ENCODE assay signal across 19 cellular contexts in the genomic region with DNA sequence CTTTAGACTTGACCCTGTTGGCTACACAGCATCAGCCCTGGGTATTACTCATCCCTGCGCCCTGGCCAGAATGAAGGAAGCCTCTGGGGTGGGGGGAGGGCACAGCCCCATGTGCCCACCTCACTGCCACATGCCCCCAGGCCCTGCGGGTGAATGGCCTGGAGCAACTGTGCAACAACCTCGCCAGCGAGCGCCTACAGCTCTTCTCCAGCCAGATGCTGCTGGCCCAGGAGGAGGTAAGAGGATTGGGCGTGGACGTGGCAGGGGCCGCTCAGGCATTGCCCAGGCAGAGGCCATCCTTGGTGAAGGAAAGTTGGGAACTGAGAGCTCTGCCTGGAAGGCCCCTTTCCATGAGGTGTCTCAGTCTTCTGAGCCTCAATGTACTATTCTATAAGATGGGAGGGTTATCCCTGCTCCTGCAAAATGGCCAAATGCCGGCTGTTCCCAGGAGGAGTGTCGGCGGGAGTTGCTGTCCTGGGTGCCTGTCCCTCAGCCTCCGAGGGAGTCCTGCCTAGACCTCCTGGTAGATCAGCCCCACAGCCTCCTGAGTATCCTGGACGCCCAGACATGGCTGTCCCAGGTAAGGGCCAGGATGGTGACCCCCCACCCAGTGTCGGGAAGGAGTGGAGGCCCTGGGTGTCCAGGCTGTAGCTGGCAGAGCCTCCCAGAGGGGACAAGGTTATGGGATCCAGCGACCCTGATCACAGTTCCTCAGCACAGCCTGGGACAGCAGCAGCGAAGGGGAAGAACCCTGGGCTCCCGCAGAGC. TPM values are rescaled to one million over a fixed set of nuclear protein-coding genes. Genes with fewer than 3 reads are reported as not detected.
A peak's percentile ranks its signal among the peaks of the same experiment; 100 is the strongest.
DNase-seq lines count a peak whose midpoint lies in the region; ATAC-seq and TF ChIP-seq lines count a peak whose summit lies in the region.
"Had no signal": no experiment of that assay in that cellular context is flagged by ENCODE, and none has a peak within 500 bp of the region (broad histone marks: within the 10 kb centered on the region; RNA-seq: fewer than 3 reads in every experiment).

No MANE protein-coding gene starts in this region.

- H3K14ac ChIP-seq in IMR-90 (replicated peaks; ENCODE audit: low read depth, low read length) (no peak overlapping the region), neuronal stem cell (ENCODE audit: low read length) (no peak overlapping the region)

- no peak overlapping the region for H2BK20ac ChIP-seq in IMR-90 (ENCODE audit: low read depth, low read length)

- no peak overlapping the region for H2BK5ac ChIP-seq in IMR-90 (ENCODE audit: low read depth, low read length, poor library complexity, severe bottlenecking)
- H2BK5ac ChIP-seq in neuronal stem cell (ENCODE audit: low read length), result no peak overlapping the region

- no peak overlapping the region for H3K4me3 Mint-ChIP-seq in endodermal cell
- H3K4me3 Mint-ChIP-seq: CD4-positive, CD25-positive, alpha-beta regulatory T cell; IgD-negative memory B cell had no signal

- no peaks in the 10 kb centered on the region for H3K9me3 Mint-ChIP-seq in endodermal cell
- H3K9me3 Mint-ChIP-seq: CD4-positive, CD25-positive, alpha-beta regulatory T cell; CD8-positive, alpha-beta memory T cell; IgD-negative memory B cell had no signal

- H3K36me3 ChIP-seq in IMR-90 (ENCODE audit: control insufficient read depth, insufficient read depth, low read length) (no peaks in the 10 kb centered on the region), endodermal cell (ENCODE audit: control insufficient read depth, insufficient read depth, low read length) (no peaks in the 10 kb centered on the region), neuronal stem cell (replicated peaks in 1 of 2; ENCODE audit: control insufficient read depth in 2 of 2, insufficient read depth in 2 of 2, low read length in 2 of 2) (no peaks in the 10 kb centered on the region), PC-3 (ENCODE audit: low read depth, low read length) (no peaks in the 10 kb centered on the region)
- H3K36me3 ChIP-seq: BE2C had no signal

- no peaks in the 10 kb centered on the region for H3K9me2 ChIP-seq in PC-3 (replicated peaks; ENCODE audit: low read length)

- no peak overlapping the region for H3K27ac ChIP-seq in IMR-90 (ENCODE audit: insufficient read depth, low read length)
- no peak overlapping the region for H3K27ac ChIP-seq in endodermal cell (ENCODE audit: low read depth, low read length)
- no peak overlapping the region for H3K27ac ChIP-seq in neuronal stem cell (replicated peaks; ENCODE audit: low read length)
- H3K27ac ChIP-seq in PC-3 (ENCODE audit: low read length), result no peak overlapping the region
- H3K27ac ChIP-seq: HL-60 had no signal

- POLR2A ChIA-PET in IMR-90 (lab: Charles Lee; ENCODE audit: unreplicated experiment), result no interaction called here
- POLR2A ChIA-PET in PC-3 (lab: Charles Lee; ENCODE audit: unreplicated experiment), result no interaction called here

- H2AK5ac ChIP-seq in IMR-90 (ENCODE audit: low read depth, low read length), result no peak overlapping the region
- no peak overlapping the region for H2AK5ac ChIP-seq in neuronal stem cell (ENCODE audit: low read depth, low read length)

- dilution Hi-C loops in IMR-90 (cut with HindIII; ENCODE audit: low sequenced_read_pairs, unreplicated experiment), result no loop called here

- no peak overlapping the region for H3K18ac ChIP-seq in IMR-90 (ENCODE audit: low read depth, low read length)
- peak overlapping the region; percentile 16 for H3K18ac ChIP-seq in neuronal stem cell (ENCODE audit: low read length)

- H3K27me3 Mint-ChIP-seq in endodermal cell (ENCODE audit: insufficient read depth), result no peaks in the 10 kb centered on the region
- H3K27me3 Mint-ChIP-seq: CD4-positive, CD25-positive, alpha-beta regulatory T cell; CD8-positive, alpha-beta memory T cell; IgD-negative memory B cell had no signal

- H4K91ac ChIP-seq in IMR-90 (ENCODE audit: insufficient read depth, low read depth, low read length) (no peak overlapping the region), neuronal stem cell (ENCODE audit: low read depth, low read length, poor library complexity) (no peak overlapping the region)

- no peaks in the 10 kb centered on the region for H3K36me3 Mint-ChIP-seq in endodermal cell (ENCODE audit: low read depth)
- H3K36me3 Mint-ChIP-seq: CD4-positive, CD25-positive, alpha-beta regulatory T cell; CD8-positive, alpha-beta memory T cell; IgD-negative memory B cell had no signal

- no peaks in the 10 kb centered on the region for H3K9me3 ChIP-seq in IMR-90 (ENCODE audit: control insufficient read depth, insufficient read depth, low read length)
- no peaks in the 10 kb centered on the region for H3K9me3 ChIP-seq in endodermal cell (ENCODE audit: control insufficient read depth, low read length)
- H3K9me3 ChIP-seq in neuronal stem cell (replicated peaks in 1 of 2; ENCODE audit: control insufficient read depth in 2 of 2, insufficient read depth in 1 of 2, low read depth in 1 of 2, low read length in 2 of 2), result no peaks in the 10 kb centered on the region
- H3K9me3 ChIP-seq in PC-3 (ENCODE audit: low read length), result no peaks in the 10 kb centered on the region
- H3K9me3 ChIP-seq: BE2C had no signal

- no peak overlapping the region for H3K4me2 ChIP-seq in IMR-90 (ENCODE audit: low read depth, low read length)
- H3K4me2 ChIP-seq in neuronal stem cell (ENCODE audit: insufficient read depth, low read length, poor library complexity, severe bottlenecking), result no peak overlapping the region
- H3K4me2 ChIP-seq in PC-3 (ENCODE audit: low read length), result no peak overlapping the region

- no peak overlapping the region for H3K27ac Mint-ChIP-seq in endodermal cell
- H3K27ac Mint-ChIP-seq: CD4-positive, CD25-positive, alpha-beta regulatory T cell; IgD-negative memory B cell had no signal

- in situ Hi-C loops in IMR-90 (cut with MboI; ENCODE audit: low sequenced_read_pairs), result no loop called here

- H3K79me1 ChIP-seq in IMR-90 (ENCODE audit: low read depth in 1 of 2, low read length in 2 of 2) (no peaks in the 10 kb centered on the region), neuronal stem cell (ENCODE audit: low read depth, low read length) (peaks cover 3% of the 10 kb centered on the region)

- no peak for TF ChIP-seq RAD21 in IMR-90 (IDR thresholded peaks at IDR 0.05; ENCODE audit: low read length)

- H4K5ac ChIP-seq in IMR-90 (ENCODE audit: low read depth, low read length), result no peak overlapping the region

- H3K9me1 ChIP-seq in IMR-90 (ENCODE audit: insufficient read depth, low read length), result no peaks in the 10 kb centered on the region

- CTCF ChIA-PET in IMR-90 (lab: Yijun Ruan, JAX) (interaction anchor here (1.1 kb wide), 1 partner anchor 157 kb away, joined by 3 read pairs; no protein-coding TSS in a partner anchor), PC-3 (lab: Charles Lee) (interaction anchor here (0.8 kb wide), 1 partner anchor 12 kb away, joined by 3 read pairs; no protein-coding TSS in a partner anchor)

- no peak overlapping the region for H2BK12ac ChIP-seq in neuronal stem cell (ENCODE audit: low read length)

- H2AFZ ChIP-seq in IMR-90 (replicated peaks; ENCODE audit: low read length, poor library complexity) (peak overlapping the region; percentile 43), neuronal stem cell (ENCODE audit: low read length) (no peak overlapping the region), PC-3 (ENCODE audit: low read length) (no peak overlapping the region)

- intact Hi-C loops in IMR-90 (cut with micrococcal nuclease), result no loop called here
- intact Hi-C loops in PC-3 (cut with micrococcal nuclease), result no loop called here

- no peak overlapping the region for H3K23ac ChIP-seq in IMR-90 (ENCODE audit: low read depth, low read length)
- H3K23ac ChIP-seq in neuronal stem cell (ENCODE audit: low read depth, low read length, poor library complexity), result peak overlapping the region; percentile 94

- no peak overlapping the region for H3K4ac ChIP-seq in IMR-90 (ENCODE audit: low read depth, low read length)
- H3K4ac ChIP-seq in neuronal stem cell (ENCODE audit: low read length), result no peak overlapping the region

- no TSS peak for BruUV-seq in IMR-90 (replicated peaks; lab: Mats Ljungman, UMichigan)
- BruUV-seq in PC-3 (replicated peaks; lab: Mats Ljungman, UMichigan), result no TSS peak

- no peak overlapping the region for H3K56ac ChIP-seq in IMR-90 (ENCODE audit: extremely low read depth, insufficient read depth, low read length)

- no peaks in the 10 kb centered on the region for H3F3A ChIP-seq in PC-3 (ENCODE audit: low read length, unreplicated experiment)

- no peaks in the 10 kb centered on the region for H3K4me1 Mint-ChIP-seq in endodermal cell
- H3K4me1 Mint-ChIP-seq: CD8-positive, alpha-beta memory T cell had no signal

- H3K4me3 ChIP-seq in IMR-90 (ENCODE audit: insufficient read depth, low read depth, low read length) (no peak overlapping the region), endodermal cell (ENCODE audit: low read length) (no peak overlapping the region), neuronal stem cell (ENCODE audit: low read length in 2 of 2) (no peak overlapping the region), PC-3 (ENCODE audit: low read length) (no peak overlapping the region)

- H2BK15ac ChIP-seq in IMR-90 (ENCODE audit: low read depth, low read length) (no peak overlapping the region), neuronal stem cell (ENCODE audit: low read length) (peak overlapping the region; percentile 67)

- no peak overlapping the region for H4K8ac ChIP-seq in IMR-90 (ENCODE audit: low read depth in 2 of 2, low read length in 2 of 2)
- no peak overlapping the region for H4K8ac ChIP-seq in neuronal stem cell (ENCODE audit: low read depth, low read length)

- TF ChIP-seq POLR2A in IMR-90 (IDR thresholded peaks at IDR 0.05; ENCODE audit: low read depth, low read length), result no peak

- H2BK120ac ChIP-seq in IMR-90 (ENCODE audit: low read depth, low read length) (no peak overlapping the region), neuronal stem cell (ENCODE audit: low read depth, low read length) (no peak overlapping the region)

- ATAC-seq in IMR-90 (ENCODE audit: low read depth) (no peak), HG03139 (IDR thresholded peaks at IDR 0.05; ENCODE audit: unreplicated experiment) (no peak), left lobe of liver (no peak), PC-3 (no peak)

- 67% methylated on average over 8 of the region's 17 CpGs; no CpG with 5 or more reads in 1 of the 2 experiments for WGBS in IMR-90 (ENCODE audit: extremely low coverage in 2 of 2, insufficient read length in 1 of 2), 2 experiments
- WGBS in endodermal cell (ENCODE audit: insufficient coverage in 1 of 2, insufficient read length in 1 of 2), 2 experiments, result 92 to 93% methylated on average over 16 to 17 of the region's 17 CpGs
- no CpG with 5 or more reads among the region's 17 CpGs for WGBS in neuronal stem cell (ENCODE audit: extremely low coverage in 2 of 2, insufficient read length in 2 of 2, insufficient replicate concordance in 1 of 2), 2 donors

- no peak overlapping the region for H2AK9ac ChIP-seq in IMR-90 (replicated peaks; ENCODE audit: low read depth, low read length, poor library complexity)

- no peaks in the 10 kb centered on the region; the same call in none of the 2 replicates for H4K20me1 ChIP-seq in IMR-90 (ENCODE audit: insufficient read depth, low read length)
- H4K20me1 ChIP-seq in PC-3 (ENCODE audit: low read length), result no peaks in the 10 kb centered on the region

- DNase-seq in IMR-90 (no peak), endodermal cell (peak; percentile 50), neuronal stem cell (ENCODE audit: low spot score) (no peak), left lobe of liver (ENCODE audit: low spot score) (no peak), NCI-H2107 (lab: John Stamatoyannopoulos, UW) (no peak), PC-3 (no peak)
- DNase-seq: ACHN; BE2C; C1 segment of cervical spinal cord; CD4-positive, CD25-positive, alpha-beta regulatory T cell; CD8-positive, alpha-beta memory T cell; COR-L47; DMS 273 treated with DMSO at 0.1 percent for 48 hours; HCEC 1CT had no signal

- TF ChIP-seq CTCF in IMR-90 (conservative IDR thresholded peaks at IDR 0.05; ENCODE audit: low read depth, low read length), result no peak
- no peak for TF ChIP-seq CTCF in endodermal cell (conservative IDR thresholded peaks at IDR 0.05)
- TF ChIP-seq CTCF in PC-3 (conservative IDR thresholded peaks at IDR 0.05; ENCODE audit: low read depth, low read length), result no peak

- H3K9ac ChIP-seq in IMR-90 (ENCODE audit: low read depth, low read length), result no peak overlapping the region
- no peak overlapping the region for H3K9ac ChIP-seq in endodermal cell (ENCODE audit: extremely low read depth, low read length, poor library complexity, severe bottlenecking)
- peak overlapping the region; percentile 34 for H3K9ac ChIP-seq in neuronal stem cell (ENCODE audit: low read depth, low read length, poor library complexity)
- H3K9ac ChIP-seq in PC-3 (ENCODE audit: low read length), result no peak overlapping the region

- H3K4me1 ChIP-seq in IMR-90 (ENCODE audit: control insufficient read depth, insufficient read depth, low read length) (no peaks in the 10 kb centered on the region), endodermal cell (ENCODE audit: control insufficient read depth, insufficient read depth, low read length) (no peaks in the 10 kb centered on the region), neuronal stem cell (ENCODE audit: control insufficient read depth in 2 of 2, insufficient read depth in 1 of 2, low read depth in 1 of 2, low read length in 2 of 2) (no peaks in the 10 kb centered on the region), PC-3 (ENCODE audit: insufficient read depth, low read length) (peaks cover 13% of the 10 kb centered on the region)
- H3K4me1 ChIP-seq: BE2C had no signal

- H3K27me3 ChIP-seq in IMR-90 (ENCODE audit: control insufficient read depth, insufficient read depth, low read length) (peaks cover 28% of the 10 kb centered on the region), endodermal cell (ENCODE audit: control insufficient read depth, insufficient read depth, low read length, poor library complexity, severe bottlenecking) (no peaks in the 10 kb centered on the region), neuronal stem cell (ENCODE audit: control insufficient read depth in 3 of 3, insufficient read depth in 3 of 3, low read depth in 1 of 3, low read length in 3 of 3) (peaks cover 0 to 24% (median 0%) of the 10 kb centered on the region in 3 experiments), PC-3 (ENCODE audit: low read length) (no peaks in the 10 kb centered on the region)
- H3K27me3 ChIP-seq: BE2C had no signal

- H3K79me2 ChIP-seq in PC-3 (ENCODE audit: low read length), result no peaks in the 10 kb centered on the region

RNA-seq across cellular contexts. Expression of gene MYO15B, which starts 8.9 kb away (rescaled TPM):
- total RNA-seq in IMR-90 (2012; rRNA removed) (0.18 TPM in 1 of 2 replicates, not detected in the other), endodermal cell (100 to 1,000 TPM in 1 of 2 donors, 10 to 100 TPM in 1; 89.0 to 123 TPM), left lobe of liver (34.2 TPM), PC-3 (2014; rRNA removed) (3.2 and 7.1 TPM in 2 replicates)
- polyA plus RNA-seq in IMR-90 (2012; rRNA removed), result 0.43 and 0.65 TPM in 2 replicates
- 0.06 and 0.22 TPM in 2 replicates for polyA plus RNA-seq in IMR-90 (2012; cell fraction: cytosol; rRNA removed)
- polyA plus RNA-seq in IMR-90 (2012; cell fraction: nucleus; rRNA removed; ENCODE audit: low replicate concordance), result 6.8 and 8.7 TPM in 2 replicates
- polyA plus RNA-seq in endodermal cell (2013, experiment 1 of 2), result 22.2 TPM
- 14.5 TPM for polyA plus RNA-seq in endodermal cell (2013, experiment 2 of 2)
- polyA plus RNA-seq in neuronal stem cell (2013, experiment 1 of 2), result 8.5 TPM
- 8.9 TPM for polyA plus RNA-seq in neuronal stem cell (2013, experiment 2 of 2)

RNA-seq across cellular contexts. Expression of gene SMIM5, which starts 36.7 kb away (rescaled TPM):
- total RNA-seq in IMR-90 (2012; rRNA removed) (not detected in 2 replicates), endodermal cell (under 1 TPM in 1 of 2 donors, not detected in 1; 0.40 TPM), left lobe of liver (0.13 TPM), PC-3 (2014; rRNA removed) (2.3 and 4.3 TPM in 2 replicates)
- polyA plus RNA-seq in IMR-90 (2012; rRNA removed), result 0.14 TPM in 1 of 2 replicates, not detected in the other
- polyA plus RNA-seq in IMR-90 (2012; cell fraction: cytosol; rRNA removed), result 0.08 and 0.15 TPM in 2 replicates
- 0.15 TPM in 1 of 2 replicates, not detected in the other for polyA plus RNA-seq in IMR-90 (2012; cell fraction: nucleus; rRNA removed; ENCODE audit: low replicate concordance)
- polyA plus RNA-seq in endodermal cell (2013, experiment 1 of 2), result not detected
- not detected for polyA plus RNA-seq in endodermal cell (2013, experiment 2 of 2)
- not detected for polyA plus RNA-seq in neuronal stem cell (2013, experiment 1 of 2)
- not detected for polyA plus RNA-seq in neuronal stem cell (2013, experiment 2 of 2)
- total RNA-seq: H1, HT1080 had no signal
- polyA plus RNA-seq: H1 had no signal
